Comparison of ENCODE assay signal across 19 cellular contexts in genomic region chr2:20077411-20077940, GRCh38.
"Had no signal": no experiment of that assay in that cellular context is flagged by ENCODE, and none has a peak within 500 bp of the region (broad histone marks: within the 10 kb centered on the region; RNA-seq: fewer than 3 reads in every experiment).

No MANE protein-coding gene starts in this region.

- H3K27ac ChIP-seq: ascending aorta, breast epithelium, coronary artery, gastrocnemius medialis, tibial artery, WERI-Rb-1 had no signal

- H3K4me3 Mint-ChIP-seq: activated T-cell treated with anti-CD3 and anti-CD28 coated beads, Interleukin-2, amount 50 U/mL, for 72 hours; nephron progenitor cell had no signal

- ATAC-seq: activated T-cell treated with anti-CD3 and anti-CD28 coated beads, Interleukin-2, amount 50 U/mL, for 72 hours; gastrocnemius medialis; left lobe of liver; stimulated activated naive CD8-positive, alpha-beta T cell treated with anti-CD3 and anti-CD28 coated beads, Interleukin-15, Interleukin-2, amounts not matched to agents 100 U/mL and 50 U/mL, for 24 hours had no signal

- H3K4me1 ChIP-seq: ascending aorta, breast epithelium, gastrocnemius medialis had no signal

- H3K4me3 ChIP-seq: ascending aorta, breast epithelium, coronary artery, gastrocnemius medialis, lung, tibial artery had no signal

- H3K9me3 ChIP-seq: ascending aorta, breast epithelium, gastrocnemius medialis, tibial artery had no signal

- H3K36me3 ChIP-seq: ascending aorta, breast epithelium, gastrocnemius medialis, tibial artery, WERI-Rb-1 had no signal

- DNase-seq: activated CD4-positive, alpha-beta T cell treated with anti-CD3 and anti-CD28 coated beads for 1 hour; activated effector memory CD4-positive, alpha-beta T cell treated with anti-CD3 and anti-CD28 coated beads, Interleukin-2, amount 50 U/mL, for 16 hours; activated naive CD4-positive, alpha-beta T cell treated with anti-CD3 and anti-CD28 coated beads, Interleukin-2, amount 50 U/mL, for 16 hours; activated T-cell treated with anti-CD3 and anti-CD28 coated beads, Interleukin-2, amount 50 U/mL, for 72 hours; erythroblast; gastrocnemius medialis; head of caudate nucleus; nephron progenitor cell; retina; stimulated activated CD8-positive, alpha-beta memory T cell treated with anti-CD3 and anti-CD28 coated beads, Interleukin-4, amount 100 ng/mL, for 48 hours; stimulated activated naive CD8-positive, alpha-beta T cell treated with anti-CD3 and anti-CD28 coated beads, Interleukin-15, Interleukin-2, amounts not matched to agents 100 U/mL and 50 U/mL, for 24 hours; substantia nigra; tibial artery; WERI-Rb-1 had no signal

- H3K27me3 ChIP-seq: ascending aorta, breast epithelium, gastrocnemius medialis, tibial artery had no signal

- H3K9me3 Mint-ChIP-seq: activated T-cell treated with anti-CD3 and anti-CD28 coated beads, Interleukin-2, amount 50 U/mL, for 72 hours had no signal

- H3K27ac Mint-ChIP-seq: activated T-cell treated with anti-CD3 and anti-CD28 coated beads, Interleukin-2, amount 50 U/mL, for 72 hours; nephron progenitor cell had no signal
